In the genomic region with DNA sequence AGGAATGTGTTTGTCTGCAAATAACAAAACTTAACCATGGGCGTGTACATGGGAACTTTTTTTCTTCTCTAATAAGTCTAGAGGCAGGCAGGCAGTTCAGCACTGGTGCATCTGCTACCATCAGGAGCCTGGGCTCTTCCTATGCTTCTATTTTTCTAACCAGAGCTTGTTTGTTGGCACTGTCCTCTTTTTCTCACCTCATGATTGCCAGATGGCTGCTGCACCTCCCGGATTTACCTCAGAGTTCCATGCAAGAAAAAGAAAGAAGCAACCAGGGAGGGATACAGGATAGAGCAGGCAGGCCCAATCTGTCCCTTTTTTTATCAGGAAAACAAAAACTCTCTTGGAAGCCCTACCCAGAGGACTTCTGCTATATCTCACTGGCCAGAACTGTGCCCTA, we compare ENCODE assay signal across 24 cellular contexts.
"Had no signal": no experiment of that assay in that cellular context is flagged by ENCODE, and none has a peak within 500 bp of the region (broad histone marks: within the 10 kb centered on the region; RNA-seq: fewer than 3 reads in every experiment).

No MANE protein-coding gene starts in this region.

- H3K4me3 Mint-ChIP-seq: activated CD4-positive, alpha-beta T cell treated with anti-CD3 and anti-CD28 coated beads, Interleukin-2, amount 10 ng/mL, durations not matched to agents 7 days and 5 days; activated CD8-positive, alpha-beta T cell treated with anti-CD3 and anti-CD28 coated beads for 36 hours; activated naive CD8-positive, alpha-beta T cell treated with anti-CD3 and anti-CD28 coated beads for 36 hours; activated T-cell treated with anti-CD3 and anti-CD28 coated beads, Interleukin-2, amount 50 U/mL, for 24 hours; activated T-helper 17 cell treated with anti-CD3 and anti-CD28 coated beads, Interleukin-2, amount 50 U/mL, for 72 hours; central memory CD8-positive, alpha-beta T cell; mesothelial cell of epicardium; naive thymus-derived CD8-positive, alpha-beta T cell; stimulated activated memory B cell treated with anti-CD40 and anti-IgM and Interleukin-4, amounts not matched to agents 10 μg/mL and 1 μg/mL and 100 μg/mL, for 72 hours; T-cell; T-helper 2 cell treated with Interferon-gamma antibody and Interleukin-4, amounts not matched to agents 5 μg/mL and 100 μg/mL, for 36 hours had no signal

- H3K9me3 ChIP-seq: breast epithelium, heart right ventricle, thoracic aorta had no signal

- H3K4me3 ChIP-seq: breast epithelium, heart right ventricle, thoracic aorta had no signal

- H3K9me3 Mint-ChIP-seq: activated CD4-positive, alpha-beta T cell treated with anti-CD3 and anti-CD28 coated beads, Interleukin-2, amount 10 ng/mL, durations not matched to agents 7 days and 5 days; activated CD8-positive, alpha-beta T cell treated with anti-CD3 and anti-CD28 coated beads for 36 hours; activated naive CD8-positive, alpha-beta T cell treated with anti-CD3 and anti-CD28 coated beads for 36 hours; activated T-cell treated with anti-CD3 and anti-CD28 coated beads, Interleukin-2, amount 50 U/mL, for 24 hours; activated T-helper 17 cell treated with anti-CD3 and anti-CD28 coated beads, Interleukin-2, amount 50 U/mL, for 72 hours; central memory CD8-positive, alpha-beta T cell; mesothelial cell of epicardium; naive thymus-derived CD8-positive, alpha-beta T cell; stimulated activated memory B cell treated with anti-CD40 and anti-IgM and Interleukin-4, amounts not matched to agents 10 μg/mL and 1 μg/mL and 100 μg/mL, for 72 hours; T-cell; T-helper 2 cell treated with Interferon-gamma antibody and Interleukin-4, amounts not matched to agents 5 μg/mL and 100 μg/mL, for 36 hours; type B pancreatic cell had no signal

- H3K4me1 ChIP-seq: breast epithelium had no signal

- H3K4me1 Mint-ChIP-seq: activated CD4-positive, alpha-beta T cell treated with anti-CD3 and anti-CD28 coated beads, Interleukin-2, amount 10 ng/mL, durations not matched to agents 7 days and 5 days; activated naive CD8-positive, alpha-beta T cell treated with anti-CD3 and anti-CD28 coated beads for 36 hours; activated T-helper 17 cell treated with anti-CD3 and anti-CD28 coated beads, Interleukin-2, amount 50 U/mL, for 72 hours; central memory CD8-positive, alpha-beta T cell; stimulated activated memory B cell treated with anti-CD40 and anti-IgM and Interleukin-4, amounts not matched to agents 10 μg/mL and 1 μg/mL and 100 μg/mL, for 72 hours had no signal

- H3K36me3 Mint-ChIP-seq: activated naive CD8-positive, alpha-beta T cell treated with anti-CD3 and anti-CD28 coated beads for 36 hours; mesothelial cell of epicardium; naive thymus-derived CD8-positive, alpha-beta T cell; stimulated activated memory B cell treated with anti-CD40 and anti-IgM and Interleukin-4, amounts not matched to agents 10 μg/mL and 1 μg/mL and 100 μg/mL, for 72 hours; T-cell; type B pancreatic cell had no signal

- H3K36me3 ChIP-seq: breast epithelium, heart right ventricle, thoracic aorta had no signal

- H3K27me3 ChIP-seq: breast epithelium had no signal

- ATAC-seq: activated CD8-positive, alpha-beta T cell treated with anti-CD3 and anti-CD28 coated beads for 36 hours; activated T-helper 17 cell treated with anti-CD3 and anti-CD28 coated beads, Interleukin-2, amount 50 U/mL, for 72 hours; naive thymus-derived CD8-positive, alpha-beta T cell; sciatic nerve; stimulated activated memory B cell treated with anti-CD40 and anti-IgM and Interleukin-4, amounts not matched to agents 10 μg/mL and 1 μg/mL and 100 μg/mL, for 72 hours; T-cell had no signal

- H3K27me3 Mint-ChIP-seq: activated naive CD8-positive, alpha-beta T cell treated with anti-CD3 and anti-CD28 coated beads for 36 hours; activated T-cell treated with anti-CD3 and anti-CD28 coated beads, Interleukin-2, amount 50 U/mL, for 24 hours; central memory CD8-positive, alpha-beta T cell had no signal

- H3K27ac ChIP-seq: breast epithelium, heart right ventricle, thoracic aorta, VCaP had no signal

- DNase-seq: activated CD4-positive, alpha-beta T cell treated with anti-CD3 and anti-CD28 coated beads, Interleukin-2, amount 10 ng/mL, durations not matched to agents 7 days and 5 days; activated CD4-positive, CD25-positive, alpha-beta regulatory T cell treated with anti-CD3 and anti-CD28 coated beads, Interleukin-2, amount 50 U/mL, for 72 hours; activated CD8-positive, alpha-beta T cell treated with anti-CD3 and anti-CD28 coated beads for 36 hours; activated naive CD4-positive, alpha-beta T cell; activated naive CD8-positive, alpha-beta T cell treated with anti-CD3 and anti-CD28 coated beads for 36 hours; activated T-cell treated with anti-CD3 and anti-CD28 coated beads, Interleukin-2, amount 50 U/mL, for 24 hours; amniotic stem cell; cortex of kidney; heart right ventricle; kidney; naive thymus-derived CD8-positive, alpha-beta T cell; small intestine; stimulated activated CD4-positive, alpha-beta T cell treated with anti-CD3 and anti-CD28 coated beads, Interleukin-2, amount 100 ng/mL, for 24 hours; T-cell had no signal

- H3K27ac Mint-ChIP-seq: activated CD4-positive, alpha-beta T cell treated with anti-CD3 and anti-CD28 coated beads, Interleukin-2, amount 10 ng/mL, durations not matched to agents 7 days and 5 days; activated CD8-positive, alpha-beta T cell treated with anti-CD3 and anti-CD28 coated beads for 36 hours; activated naive CD8-positive, alpha-beta T cell treated with anti-CD3 and anti-CD28 coated beads for 36 hours; activated T-cell treated with anti-CD3 and anti-CD28 coated beads, Interleukin-2, amount 50 U/mL, for 24 hours; activated T-helper 17 cell treated with anti-CD3 and anti-CD28 coated beads, Interleukin-2, amount 50 U/mL, for 72 hours; naive thymus-derived CD8-positive, alpha-beta T cell; stimulated activated memory B cell treated with anti-CD40 and anti-IgM and Interleukin-4, amounts not matched to agents 10 μg/mL and 1 μg/mL and 100 μg/mL, for 72 hours; T-cell; T-helper 2 cell treated with Interferon-gamma antibody and Interleukin-4, amounts not matched to agents 5 μg/mL and 100 μg/mL, for 36 hours had no signal
